ENCODE assay signal across 16 cellular contexts in the genomic region with DNA sequence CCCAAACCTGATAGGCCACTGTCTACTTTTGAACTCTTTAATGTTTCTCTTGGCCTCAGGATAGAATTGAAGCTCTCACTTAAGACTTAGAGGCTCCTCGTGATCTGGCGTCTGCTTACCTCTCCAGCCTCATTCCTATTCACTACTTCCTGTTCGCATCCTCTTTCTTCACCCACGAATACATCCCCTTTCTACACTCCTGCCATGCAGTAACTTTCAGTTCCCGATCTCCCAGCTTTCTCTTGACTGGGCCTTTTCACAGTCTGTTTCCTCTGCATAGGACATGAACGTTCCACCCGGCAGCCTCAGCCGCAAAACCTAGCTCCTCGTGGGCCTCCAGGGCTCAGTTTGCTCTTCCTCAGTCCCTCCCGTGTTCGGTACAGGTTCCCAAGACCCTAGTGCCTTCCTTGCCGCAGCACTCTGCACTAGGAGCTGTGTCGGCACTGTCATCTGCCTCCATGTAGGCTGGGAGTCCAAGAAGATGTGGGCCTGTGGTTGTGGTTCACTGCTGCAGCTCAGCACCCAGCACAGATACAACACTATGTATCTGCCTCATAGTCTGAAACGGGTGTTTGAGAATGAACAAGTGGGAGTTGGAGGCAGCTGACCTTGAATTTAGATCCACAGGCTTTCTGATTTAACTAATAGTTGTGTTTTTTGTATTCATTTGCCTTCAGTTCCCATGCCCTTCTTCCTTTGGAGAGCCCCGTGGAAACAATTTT. TPM values are rescaled to one million over a fixed set of nuclear protein-coding genes. Genes with fewer than 3 reads are reported as not detected.
DNase-seq lines count a peak whose midpoint lies in the region; ATAC-seq and TF ChIP-seq lines count a peak whose summit lies in the region.
"Had no signal": no experiment of that assay in that cellular context is flagged by ENCODE, and none has a peak within 500 bp of the region (broad histone marks: within the 10 kb centered on the region; RNA-seq: fewer than 3 reads in every experiment).

No MANE protein-coding gene starts in this region.

- H3K9me3 Mint-ChIP-seq in T-helper 2 cell treated with Interferon-gamma antibody and Interleukin-4, amounts not matched to agents 5 μg/mL and 100 μg/mL, for 36 hours: no peaks in the 10 kb centered on the region
- H3K9me3 Mint-ChIP-seq: central memory CD8-positive, alpha-beta T cell had no signal

- no peaks in the 10 kb centered on the region for H3K4me1 ChIP-seq in osteoblast (ENCODE audit: insufficient read depth, low read length)

- H3K4me2 ChIP-seq in osteoblast (ENCODE audit: insufficient read depth, low read length): no peak overlapping the region

- H3K27ac ChIP-seq in osteoblast (ENCODE audit: low read depth, low read length): no peak overlapping the region
- H3K27ac ChIP-seq: epithelial cell of prostate, thoracic aorta had no signal

- H4K20me1 ChIP-seq in osteoblast (ENCODE audit: insufficient read depth, low read length): no peaks in the 10 kb centered on the region

- ATAC-seq in HG03175 (IDR thresholded peaks at IDR 0.05; ENCODE audit: unreplicated experiment): peak; percentile 68
- ATAC-seq: left ventricle myocardium superior had no signal

- H3K4me3 ChIP-seq in osteoblast (ENCODE audit: insufficient read depth, low read length): no peak overlapping the region
- H3K4me3 ChIP-seq: skin epidermis, thoracic aorta had no signal

- no peak for TF ChIP-seq CTCF in osteoblast (IDR thresholded peaks at IDR 0.05; ENCODE audit: extremely low read depth, low read depth, low read length)

- no peaks in the 10 kb centered on the region for H3K79me2 ChIP-seq in osteoblast (ENCODE audit: insufficient read depth, low read length)

- H3K27me3 ChIP-seq in osteoblast (ENCODE audit: insufficient read depth, low read length): no peaks in the 10 kb centered on the region

- H3K36me3 Mint-ChIP-seq in T-helper 2 cell treated with Interferon-gamma antibody and Interleukin-4, amounts not matched to agents 5 μg/mL and 100 μg/mL, for 36 hours (ENCODE audit: low read depth): peaks cover 3% of the 10 kb centered on the region
- H3K36me3 Mint-ChIP-seq: activated naive CD8-positive, alpha-beta T cell had no signal

- H2AFZ ChIP-seq in osteoblast (ENCODE audit: low read length): no peak overlapping the region

- no peaks in the 10 kb centered on the region for H3K27me3 Mint-ChIP-seq in T-helper 2 cell treated with Interferon-gamma antibody and Interleukin-4, amounts not matched to agents 5 μg/mL and 100 μg/mL, for 36 hours (ENCODE audit: low read depth)
- H3K27me3 Mint-ChIP-seq: activated naive CD8-positive, alpha-beta T cell; central memory CD8-positive, alpha-beta T cell had no signal

- H3K4me1 Mint-ChIP-seq in T-helper 2 cell treated with Interferon-gamma antibody and Interleukin-4, amounts not matched to agents 5 μg/mL and 100 μg/mL, for 36 hours (ENCODE audit: low read depth): peaks cover 6% of the 10 kb centered on the region
- H3K4me1 Mint-ChIP-seq: central memory CD8-positive, alpha-beta T cell had no signal

- H3K4me3 Mint-ChIP-seq in T-helper 2 cell treated with Interferon-gamma antibody and Interleukin-4, amounts not matched to agents 5 μg/mL and 100 μg/mL, for 36 hours: no peak overlapping the region
- H3K4me3 Mint-ChIP-seq: activated naive CD8-positive, alpha-beta T cell; central memory CD8-positive, alpha-beta T cell had no signal

- no peaks in the 10 kb centered on the region for H3K9me3 ChIP-seq in osteoblast (ENCODE audit: low read depth, low read length)
- H3K9me3 ChIP-seq: thoracic aorta had no signal

- no peak for DNase-seq in T-helper 2 cell treated with Interferon-gamma antibody and Interleukin-4, amounts not matched to agents 5 μg/mL and 100 μg/mL, for 36 hours (ENCODE audit: low spot score)
- DNase-seq in T-helper 2 cell: no peak
- peak; percentile 38 for DNase-seq in SKM-1 (lab: John Stamatoyannopoulos, UW; ENCODE audit: unreplicated experiment)
- peak; percentile 17 for DNase-seq in osteoblast (ENCODE audit: insufficient read length, low spot score, missing footprints)
- no peak for DNase-seq in stimulated activated naive CD4-positive, alpha-beta T cell treated with Interleukin-2 at 50 U/mL for 16 hours (lab: John Stamatoyannopoulos, UW)
- DNase-seq in NCI-H2081 (lab: John Stamatoyannopoulos, UW): no peak
- DNase-seq in activated effector memory CD4-positive, alpha-beta T cell treated with Interleukin-2 at 50 U/mL for 16 hours: no peak
- DNase-seq: GOT3, left ventricle myocardium superior had no signal

- no peaks in the 10 kb centered on the region for H3K36me3 ChIP-seq in osteoblast (ENCODE audit: insufficient read depth, low read length)
- H3K36me3 ChIP-seq: thoracic aorta had no signal

- H3K27ac Mint-ChIP-seq in T-helper 2 cell treated with Interferon-gamma antibody and Interleukin-4, amounts not matched to agents 5 μg/mL and 100 μg/mL, for 36 hours: peak overlapping the region; percentile 65
- H3K27ac Mint-ChIP-seq: activated naive CD8-positive, alpha-beta T cell had no signal

RNA-seq across cellular contexts. Expression of gene RPL39, which starts 15.8 kb away (rescaled TPM):
- 1,554 and 1,740 TPM in 2 replicates for total RNA-seq in osteoblast

RNA-seq across cellular contexts. Expression of gene SOWAHD, which starts 17.3 kb away (rescaled TPM):
- under 0.01 and 0.72 TPM in 2 replicates for total RNA-seq in osteoblast
- total RNA-seq: MCF 10A, thoracic aorta had no signal

Comparison
In these comparisons a context has a peak if more than half of its experiments do, and no peak if none do; other contexts are left out.
1. DNase-seq: peak in SKM-1 (single experiment) and osteoblast (single experiment); none in T-helper 2 cell treated with Interferon-gamma antibody and Interleukin-4, amounts not matched to agents 5 μg/mL and 100 μg/mL, for 36 hours (single experiment), T-helper 2 cell (0 of 5), stimulated activated naive CD4-positive, alpha-beta T cell treated with Interleukin-2 at 50 U/mL for 16 hours (single experiment), NCI-H2081 (0 of 2) and activated effector memory CD4-positive, alpha-beta T cell treated with Interleukin-2 at 50 U/mL for 16 hours (single experiment).